Comparison of ENCODE assay signal across 35 cellular contexts in the genomic region with DNA sequence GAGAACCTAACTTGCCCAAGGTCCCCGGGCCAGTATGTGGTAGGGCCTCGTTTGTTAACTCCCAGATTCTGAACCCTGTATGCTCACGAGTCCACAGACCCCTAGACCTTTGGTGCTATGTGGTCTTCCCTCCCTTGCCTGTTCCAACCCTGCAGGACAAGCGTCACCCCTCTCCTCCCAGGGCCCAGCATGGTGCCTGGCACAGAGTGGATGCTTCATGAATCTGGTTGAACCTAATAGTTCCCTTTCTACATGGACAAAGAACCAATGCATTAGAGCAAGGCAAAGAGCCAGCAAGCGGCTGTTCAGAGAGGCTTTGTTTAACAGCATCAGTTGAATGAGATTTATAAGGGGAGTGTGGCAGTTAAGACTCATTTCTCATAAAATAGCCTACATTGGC. TPM values are rescaled to one million over a fixed set of nuclear protein-coding genes. Genes with fewer than 3 reads are reported as not detected.
A peak's percentile ranks its signal among the peaks of the same experiment; 100 is the strongest.
DNase-seq lines count a peak whose midpoint lies in the region; ATAC-seq, FAIRE-seq and TF ChIP-seq lines count a peak whose summit lies in the region.
"Had no signal": no experiment of that assay in that cellular context is flagged by ENCODE, and none has a peak within 500 bp of the region (broad histone marks: within the 10 kb centered on the region; RNA-seq: fewer than 3 reads in every experiment).

No MANE protein-coding gene starts in this region.

- CTCF ChIA-PET in WTC11 (lab: Charles Lee) = interaction anchor here (2.4 to 9.7 kb wide), 2 partner anchors 9 to 49 kb away, joined by 9 to 77 read pairs; no protein-coding TSS in a partner anchor

- no peaks in the 10 kb centered on the region for H3K27me3 Mint-ChIP-seq in WTC11 (ENCODE audit: low read depth)
- H3K27me3 Mint-ChIP-seq: activated B cell treated with CpG ODN at 0.5 μM for 24 hours had no signal

- FAIRE-seq in small intestine (lab: Jason Lieb, UNC) = no peak
- FAIRE-seq: colon had no signal

- H3K27ac Mint-ChIP-seq in WTC11 = no peak overlapping the region
- H3K27ac Mint-ChIP-seq: activated B cell treated with CpG ODN at 0.5 μM for 24 hours; activated CD8-positive, alpha-beta memory T cell treated with anti-CD3 and anti-CD28 coated beads, Interleukin-2, amount 10 ng/mL, durations not matched to agents 7 days and 5 days; memory B cell; stimulated activated memory B cell treated with anti-CD40 and anti-IgM and Interleukin-4, amounts not matched to agents 10 μg/mL and 1 μg/mL and 100 μg/mL, for 72 hours had no signal

- ATAC-seq in GM19452 (IDR thresholded peaks at IDR 0.05; ENCODE audit: unreplicated experiment) (no peak), WTC11 (no peak)
- ATAC-seq: activated CD8-positive, alpha-beta memory T cell treated with anti-CD3 and anti-CD28 coated beads, Interleukin-2, amount 10 ng/mL, durations not matched to agents 7 days and 5 days; heart right ventricle; left colon; right lobe of liver; stimulated activated memory B cell treated with anti-CD40 and anti-IgM and Interleukin-4, amounts not matched to agents 10 μg/mL and 1 μg/mL and 100 μg/mL, for 72 hours had no signal

- H3K9me3 Mint-ChIP-seq in WTC11 = no peaks in the 10 kb centered on the region
- H3K9me3 Mint-ChIP-seq: activated B cell treated with CpG ODN at 0.5 μM for 24 hours; memory B cell; stimulated activated memory B cell treated with anti-CD40 and anti-IgM and Interleukin-4, amounts not matched to agents 10 μg/mL and 1 μg/mL and 100 μg/mL, for 72 hours had no signal

- no peaks in the 10 kb centered on the region for H3K36me3 ChIP-seq in small intestine (ENCODE audit: control insufficient read depth in 2 of 2, insufficient read depth in 2 of 2, low read length in 2 of 2)
- H3K36me3 ChIP-seq: heart right ventricle, ovary, right lobe of liver, suprapubic skin had no signal

- H3K9me3 ChIP-seq in small intestine (ENCODE audit: control insufficient read depth, low read depth) = no peaks in the 10 kb centered on the region
- H3K9me3 ChIP-seq: heart right ventricle, ovary, right lobe of liver, suprapubic skin had no signal

- POLR2A ChIA-PET in WTC11 (lab: Charles Lee) = no interaction called here

- H3K27ac ChIP-seq in caudate nucleus (ENCODE audit: low read depth, low read length) = peak overlapping the region; percentile 100
- no peak overlapping the region for H3K27ac ChIP-seq in small intestine (ENCODE audit: low read depth in 1 of 2, low read length in 1 of 2)
- H3K27ac ChIP-seq: C4-2B, GM23248, heart right ventricle, ovary, right lobe of liver, suprapubic skin had no signal

- H3K4me3 ChIP-seq in small intestine (ENCODE audit: low read depth in 1 of 2, low read length in 2 of 2) = no peak overlapping the region
- H3K4me3 ChIP-seq: GM23248, heart right ventricle, ovary, right lobe of liver, suprapubic skin had no signal

- no peak overlapping the region for H3K4me3 Mint-ChIP-seq in WTC11
- H3K4me3 Mint-ChIP-seq: activated B cell treated with CpG ODN at 0.5 μM for 24 hours; activated CD8-positive, alpha-beta memory T cell treated with anti-CD3 and anti-CD28 coated beads, Interleukin-2, amount 10 ng/mL, durations not matched to agents 7 days and 5 days; memory B cell; stimulated activated memory B cell treated with anti-CD40 and anti-IgM and Interleukin-4, amounts not matched to agents 10 μg/mL and 1 μg/mL and 100 μg/mL, for 72 hours had no signal

- no peak for TF ChIP-seq CTCF in WTC11 (IDR thresholded peaks at IDR 0.05)

- H3K27me3 ChIP-seq in small intestine (ENCODE audit: control insufficient read depth in 2 of 2, insufficient read depth in 2 of 2, low read length in 2 of 2) = peaks cover 0 to 2% of the 10 kb centered on the region in 2 donors
- H3K27me3 ChIP-seq: heart right ventricle, ovary, right lobe of liver had no signal

- DNase-seq in NCI-H2081 treated with DMSO at 0.1 percent for 48 hours (lab: John Stamatoyannopoulos, UW) (peak; percentile 26), caudate nucleus (lab: John Stamatoyannopoulos, UW) (peak in 58 of 61 donors; percentile 26 to 96 (median 78)), medulla oblongata (ENCODE audit: extremely low spot score) (peak; percentile 98), putamen (ENCODE audit: low spot score) (peak; percentile 96), WTC11 (ENCODE audit: low spot score) (no peak), EL (no peak), small intestine (no peak)
- DNase-seq: activated B cell treated with CpG ODN at 0.5 μM for 24 hours; activated CD8-positive, alpha-beta memory T cell treated with anti-CD3 and anti-CD28 coated beads, Interleukin-2, amount 10 ng/mL, durations not matched to agents 7 days and 5 days; activated naive CD4-positive, alpha-beta T cell; activated T-cell treated with anti-CD3 and anti-CD28 coated beads, Interleukin-2, amount 50 U/mL, for 48 hours; DND-41; effector CD8-positive, alpha-beta T cell; GM23248; heart right ventricle; KG1; left colon; NCI-H1436; NCI-H524; right lobe of liver; SHP77; stimulated activated CD4-positive, alpha-beta T cell treated with anti-CD3 and anti-CD28 coated beads, Interleukin-12 subunit alpha, Interleukin-12 subunit beta, amount 100 ng/mL, for 4 hours; stimulated activated CD4-positive, alpha-beta T cell treated with anti-CD3 and anti-CD28 coated beads, Interleukin-4, amount 100 ng/mL, for 24 hours; SW 1271; T1000 had no signal

- H3K36me3 Mint-ChIP-seq in WTC11 = no peaks in the 10 kb centered on the region
- H3K36me3 Mint-ChIP-seq: activated CD8-positive, alpha-beta memory T cell treated with anti-CD3 and anti-CD28 coated beads, Interleukin-2, amount 10 ng/mL, durations not matched to agents 7 days and 5 days; memory B cell; stimulated activated memory B cell treated with anti-CD40 and anti-IgM and Interleukin-4, amounts not matched to agents 10 μg/mL and 1 μg/mL and 100 μg/mL, for 72 hours had no signal

- WGBS in small intestine, 3 donors = 77 to 86% (median 78%) methylated on average over 5 of the region's 5 CpGs

- H3K4me1 ChIP-seq in small intestine (ENCODE audit: control insufficient read depth in 2 of 2, insufficient read depth in 1 of 2, low read depth in 1 of 2, low read length in 1 of 2) = no peaks in the 10 kb centered on the region
- H3K4me1 ChIP-seq: right lobe of liver had no signal

- peaks cover 12% of the 10 kb centered on the region for H3K4me1 Mint-ChIP-seq in WTC11
- H3K4me1 Mint-ChIP-seq: activated B cell treated with CpG ODN at 0.5 μM for 24 hours; activated CD8-positive, alpha-beta memory T cell treated with anti-CD3 and anti-CD28 coated beads, Interleukin-2, amount 10 ng/mL, durations not matched to agents 7 days and 5 days; memory B cell had no signal

TF ChIP-seq in WTC11, 78 proteins besides CTCF, POLR2A, EP300 and RAD21:
- TF ChIP-seq, protein P1, sequence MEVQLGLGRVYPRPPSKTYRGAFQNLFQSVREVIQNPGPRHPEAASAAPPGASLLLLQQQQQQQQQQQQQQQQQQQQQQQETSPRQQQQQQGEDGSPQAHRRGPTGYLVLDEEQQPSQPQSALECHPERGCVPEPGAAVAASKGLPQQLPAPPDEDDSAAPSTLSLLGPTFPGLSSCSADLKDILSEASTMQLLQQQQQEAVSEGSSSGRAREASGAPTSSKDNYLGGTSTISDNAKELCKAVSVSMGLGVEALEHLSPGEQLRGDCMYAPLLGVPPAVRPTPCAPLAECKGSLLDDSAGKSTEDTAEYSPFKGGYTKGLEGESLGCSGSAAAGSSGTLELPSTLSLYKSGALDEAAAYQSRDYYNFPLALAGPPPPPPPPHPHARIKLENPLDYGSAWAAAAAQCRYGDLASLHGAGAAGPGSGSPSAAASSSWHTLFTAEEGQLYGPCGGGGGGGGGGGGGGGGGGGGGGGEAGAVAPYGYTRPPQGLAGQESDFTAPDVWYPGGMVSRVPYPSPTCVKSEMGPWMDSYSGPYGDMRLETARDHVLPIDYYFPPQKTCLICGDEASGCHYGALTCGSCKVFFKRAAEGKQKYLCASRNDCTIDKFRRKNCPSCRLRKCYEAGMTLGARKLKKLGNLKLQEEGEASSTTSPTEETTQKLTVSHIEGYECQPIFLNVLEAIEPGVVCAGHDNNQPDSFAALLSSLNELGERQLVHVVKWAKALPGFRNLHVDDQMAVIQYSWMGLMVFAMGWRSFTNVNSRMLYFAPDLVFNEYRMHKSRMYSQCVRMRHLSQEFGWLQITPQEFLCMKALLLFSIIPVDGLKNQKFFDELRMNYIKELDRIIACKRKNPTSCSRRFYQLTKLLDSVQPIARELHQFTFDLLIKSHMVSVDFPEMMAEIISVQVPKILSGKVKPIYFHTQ (CRISPR knock-in tag; IDR thresholded peaks at IDR 0.05) = no peak

RNA-seq across cellular contexts. Expression of gene SLC26A9, which starts 15.0 kb away (rescaled TPM):
- 0.05 to 0.15 TPM in 2 of 3 replicates, not detected in the other for total RNA-seq in WTC11 (2021)
- polyA plus RNA-seq in small intestine = under 1 TPM; 0.03 to 0.81 (median 0.22) TPM
- total RNA-seq: activated B cell treated with CpG ODN at 0.5 μM for 24 hours; activated CD8-positive, alpha-beta memory T cell treated with anti-CD3 and anti-CD28 coated beads, Interleukin-2, amount 10 ng/mL, durations not matched to agents 7 days and 5 days; epithelial cell of proximal tubule; GM23248; left colon; myocyte had no signal
- polyA plus RNA-seq: AG04450, GM23248 had no signal

Comparison
In these comparisons a context has a peak if more than half of its experiments do, and no peak if none do; other contexts are left out.
1. DNase-seq: peak in NCI-H2081 treated with DMSO at 0.1 percent for 48 hours (single experiment), caudate nucleus (58 of 61), medulla oblongata (single experiment) and putamen (single experiment); none in WTC11 (single experiment), EL (single experiment) and small intestine (single experiment).